Comparison of ENCODE assay signal across 8 cellular contexts in genomic region chr14:21526672-21527319, GRCh38.
A peak's percentile ranks its signal among the peaks of the same experiment; 100 is the strongest.
DNase-seq lines count a peak whose midpoint lies in the region; ATAC-seq and TF ChIP-seq lines count a peak whose summit lies in the region.

No MANE protein-coding gene starts in this region.

- peak overlapping the region; percentile 79 for H3K4me3 ChIP-seq in effector memory CD4-positive, alpha-beta T cell (ENCODE audit: insufficient read depth, low read depth, low read length, poor library complexity, severe bottlenecking)

- peak overlapping the region; percentile 99 for H3K27ac Mint-ChIP-seq in nephron progenitor cell

- peak; percentile 25 to 66 for DNase-seq in NCI-H524 (lab: John Stamatoyannopoulos, UW)
- DNase-seq in NCI-H524 treated with DMSO at 0.1 percent for 48 hours (lab: John Stamatoyannopoulos, UW), result no peak
- DNase-seq in NCI-H345 (lab: John Stamatoyannopoulos, UW), result peak; percentile 64
- no peak for DNase-seq in effector memory CD4-positive, alpha-beta T cell
- peak; percentile 47 for DNase-seq in nephron progenitor cell
- no peak for DNase-seq in stimulated activated naive CD4-positive, alpha-beta T cell (lab: John Stamatoyannopoulos, UW)
- no peak for DNase-seq in stimulated activated CD4-positive, alpha-beta T cell treated with anti-CD3 and anti-CD28 coated beads, Interleukin-15, amount 100 ng/mL, for 24 hours

- peaks cover 75% of the 10 kb centered on the region for H3K4me1 Mint-ChIP-seq in nephron progenitor cell

- no peaks in the 10 kb centered on the region for H3K27me3 ChIP-seq in effector memory CD4-positive, alpha-beta T cell (replicated peaks; ENCODE audit: control insufficient read depth, insufficient read depth, low read length, poor library complexity, severe bottlenecking)

- H3K27me3 Mint-ChIP-seq in nephron progenitor cell (ENCODE audit: low read depth, poor library complexity), result peaks cover 2% of the 10 kb centered on the region

- no peaks in the 10 kb centered on the region for H3K9me3 Mint-ChIP-seq in nephron progenitor cell

- H3K9me3 ChIP-seq in effector memory CD4-positive, alpha-beta T cell (ENCODE audit: control insufficient read depth, low read length), result no peaks in the 10 kb centered on the region

- TF ChIP-seq CTCF in nephron progenitor cell (IDR thresholded peaks at IDR 0.05), result no peak

- no peak for ATAC-seq in GM19328 (IDR thresholded peaks at IDR 0.05; ENCODE audit: unreplicated experiment)

- no peaks in the 10 kb centered on the region for H3K36me3 ChIP-seq in effector memory CD4-positive, alpha-beta T cell (ENCODE audit: control insufficient read depth, insufficient read depth, low read length)

- H3K4me1 ChIP-seq in effector memory CD4-positive, alpha-beta T cell (ENCODE audit: control insufficient read depth, insufficient read depth, low read length, poor library complexity, severe bottlenecking), result peaks cover 14% of the 10 kb centered on the region

- H3K36me3 Mint-ChIP-seq in nephron progenitor cell (ENCODE audit: low read depth), result peaks cover 38% of the 10 kb centered on the region

- H3K4me3 Mint-ChIP-seq in nephron progenitor cell, result peak overlapping the region; percentile 96

- peak overlapping the region; percentile 51 for H3K27ac ChIP-seq in effector memory CD4-positive, alpha-beta T cell (ENCODE audit: insufficient read depth, low read length, poor library complexity, severe bottlenecking)

Comparison
In these comparisons a context has a peak if more than half of its experiments do, and no peak if none do; other contexts are left out.
1. DNase-seq: peak in NCI-H524 (2 of 2), NCI-H345 (single experiment) and nephron progenitor cell (single experiment); none in NCI-H524 treated with DMSO at 0.1 percent for 48 hours (single experiment), effector memory CD4-positive, alpha-beta T cell (0 of 3), stimulated activated naive CD4-positive, alpha-beta T cell (0 of 6) and stimulated activated CD4-positive, alpha-beta T cell treated with anti-CD3 and anti-CD28 coated beads, Interleukin-15, amount 100 ng/mL, for 24 hours (single experiment).